10 cellular contexts compared by ENCODE assay signal in genomic region chr3:72031581-72031980, GRCh38.
DNase-seq lines count a peak whose midpoint lies in the region; ATAC-seq and TF ChIP-seq lines count a peak whose summit lies in the region.
"Had no signal": no experiment of that assay in that cellular context is flagged by ENCODE, and none has a peak within 500 bp of the region (broad histone marks: within the 10 kb centered on the region; RNA-seq: fewer than 3 reads in every experiment).

No MANE protein-coding gene starts in this region.

- H3K4me3 ChIP-seq in neural progenitor cell (no peak overlapping the region), prostate gland (no peak overlapping the region)

- H3K9me3 ChIP-seq in neural progenitor cell (ENCODE audit: low read depth) (no peaks in the 10 kb centered on the region), prostate gland (no peaks in the 10 kb centered on the region)
- H3K9me3 ChIP-seq in CD4-positive, alpha-beta T cell (ENCODE audit: control insufficient read depth, low read length): no peaks in the 10 kb centered on the region

- no peak overlapping the region for H2AFZ ChIP-seq in neural progenitor cell (replicated peaks)

- H3K9me3 Mint-ChIP-seq in neural progenitor cell: no peaks in the 10 kb centered on the region
- H3K9me3 Mint-ChIP-seq in CD4-positive, alpha-beta T cell: no peaks in the 10 kb centered on the region

- no peak overlapping the region for H3K27ac Mint-ChIP-seq in neural progenitor cell
- H3K27ac Mint-ChIP-seq in CD4-positive, alpha-beta T cell: no peak overlapping the region
- H3K27ac Mint-ChIP-seq: activated naive CD8-positive, alpha-beta T cell treated with anti-CD3 and anti-CD28 coated beads, Interleukin-2, amount 10 ng/mL, durations not matched to agents 7 days and 5 days had no signal

- no peaks in the 10 kb centered on the region for H3K27me3 ChIP-seq in neural progenitor cell
- no peaks in the 10 kb centered on the region for H3K27me3 ChIP-seq in prostate gland (replicated peaks; ENCODE audit: insufficient read depth)
- H3K27me3 ChIP-seq in CD4-positive, alpha-beta T cell (ENCODE audit: control insufficient read depth, insufficient read depth, low read length): no peaks in the 10 kb centered on the region

- no peak for ATAC-seq in CD4-positive, alpha-beta T cell (ENCODE audit: poor library complexity)

- H3F3A ChIP-seq in neural progenitor cell (ENCODE audit: low read depth): peaks cover 5% of the 10 kb centered on the region

- H3K36me3 ChIP-seq in neural progenitor cell: no peaks in the 10 kb centered on the region
- no peaks in the 10 kb centered on the region for H3K36me3 ChIP-seq in prostate gland

- TF ChIP-seq CTCF in neural progenitor cell (IDR thresholded peaks at IDR 0.05) (no peak), prostate gland (IDR thresholded peaks at IDR 0.05) (no peak)
- TF ChIP-seq CTCF in CD4-positive, alpha-beta T cell (IDR thresholded peaks at IDR 0.05): no peak

- H3K27me3 Mint-ChIP-seq in neural progenitor cell (ENCODE audit: insufficient read depth, low read depth): no peaks in the 10 kb centered on the region
- no peaks in the 10 kb centered on the region for H3K27me3 Mint-ChIP-seq in CD4-positive, alpha-beta T cell
- H3K27me3 Mint-ChIP-seq: activated naive CD8-positive, alpha-beta T cell treated with anti-CD3 and anti-CD28 coated beads, Interleukin-2, amount 10 ng/mL, durations not matched to agents 7 days and 5 days had no signal

- CTCF ChIA-PET in CD4-positive, alpha-beta T cell (lab: Charles Lee): no interaction called here

- no peaks in the 10 kb centered on the region for H3K36me3 Mint-ChIP-seq in neural progenitor cell
- H3K36me3 Mint-ChIP-seq in CD4-positive, alpha-beta T cell (ENCODE audit: low read depth): no peaks in the 10 kb centered on the region
- H3K36me3 Mint-ChIP-seq: activated naive CD8-positive, alpha-beta T cell treated with anti-CD3 and anti-CD28 coated beads, Interleukin-2, amount 10 ng/mL, durations not matched to agents 7 days and 5 days had no signal

- peak; percentile 81 to 92 for DNase-seq in AML-193 (lab: John Stamatoyannopoulos, UW)
- DNase-seq in KBM-7: peak; percentile 80
- peak; percentile 71 for DNase-seq in amniotic epithelial cell (ENCODE audit: low read depth)
- peak; percentile 73 for DNase-seq in kidney tubule cell (ENCODE audit: low spot score)
- DNase-seq in neural progenitor cell (ENCODE audit: low spot score): no peak
- no peak for DNase-seq in prostate gland (ENCODE audit: low spot score)
- DNase-seq in activated CD4-positive, alpha-beta T cell treated with anti-CD3 and anti-CD28 coated beads, Interleukin-2, amount 50 U/mL, for 48 hours: no peak
- no peak for DNase-seq in CD4-positive, alpha-beta T cell
- DNase-seq: activated CD4-positive, CD25-positive, alpha-beta regulatory T cell; activated naive CD8-positive, alpha-beta T cell treated with anti-CD3 and anti-CD28 coated beads, Interleukin-2, amount 10 ng/mL, durations not matched to agents 7 days and 5 days had no signal

- H3K4me1 ChIP-seq in neural progenitor cell (peaks cover 12% of the 10 kb centered on the region), prostate gland (replicated peaks) (no peaks in the 10 kb centered on the region)

- intact Hi-C loops in prostate gland (cut with DNase I): no loop called here
- intact Hi-C loops in CD4-positive, alpha-beta T cell (cut with DNase I, micrococcal nuclease): no loop called here

- H3K9ac ChIP-seq in neural progenitor cell: no peak overlapping the region

- no peak for TF ChIP-seq POLR2A in prostate gland (IDR thresholded peaks at IDR 0.05)

- no peak overlapping the region for H3K27ac ChIP-seq in neural progenitor cell
- no peak overlapping the region for H3K27ac ChIP-seq in prostate gland
- H3K27ac ChIP-seq in CD4-positive, alpha-beta T cell (ENCODE audit: low read depth, low read length): no peak overlapping the region

- no peaks in the 10 kb centered on the region for H4K20me1 ChIP-seq in neural progenitor cell (ENCODE audit: low read depth)

- in situ Hi-C loops in KBM-7 (cut with MboI; ENCODE audit: low pct_unique_long_range_greater_than_20kb, low sequenced_read_pairs): no loop called here

- no peaks in the 10 kb centered on the region for H3K79me2 ChIP-seq in neural progenitor cell (ENCODE audit: low read depth)

- H3K4me1 Mint-ChIP-seq in neural progenitor cell: peaks cover 8% of the 10 kb centered on the region
- no peaks in the 10 kb centered on the region for H3K4me1 Mint-ChIP-seq in CD4-positive, alpha-beta T cell (ENCODE audit: low read depth)

- no peak overlapping the region for H3K4me2 ChIP-seq in neural progenitor cell

- POLR2A ChIA-PET in CD4-positive, alpha-beta T cell (lab: Charles Lee): no interaction called here

- no peak overlapping the region for H3K4me3 Mint-ChIP-seq in neural progenitor cell
- no peak overlapping the region for H3K4me3 Mint-ChIP-seq in CD4-positive, alpha-beta T cell
- H3K4me3 Mint-ChIP-seq: activated naive CD8-positive, alpha-beta T cell treated with anti-CD3 and anti-CD28 coated beads, Interleukin-2, amount 10 ng/mL, durations not matched to agents 7 days and 5 days had no signal

- 86% methylated on average over 3 of the region's 3 CpGs for WGBS in prostate gland

Comparison
In these comparisons a context has a peak if more than half of its experiments do, and no peak if none do; other contexts are left out.
1. DNase-seq: peak in AML-193 (2 of 2), KBM-7 (single experiment), amniotic epithelial cell (single experiment) and kidney tubule cell (single experiment); none in neural progenitor cell (single experiment), prostate gland (single experiment), activated CD4-positive, alpha-beta T cell treated with anti-CD3 and anti-CD28 coated beads, Interleukin-2, amount 50 U/mL, for 48 hours (0 of 2) and CD4-positive, alpha-beta T cell (0 of 10).